12 cellular contexts compared by ENCODE assay signal in genomic region chr3:194204793-194205065, GRCh38.
DNase-seq lines count a peak whose midpoint lies in the region; ATAC-seq and TF ChIP-seq lines count a peak whose summit lies in the region.
"Had no signal": no experiment of that assay in that cellular context is flagged by ENCODE, and none has a peak within 500 bp of the region (broad histone marks: within the 10 kb centered on the region; RNA-seq: fewer than 3 reads in every experiment).

No MANE protein-coding gene starts in this region.

- peak overlapping the region in 1 of 2 donors; percentile 19 for H3K27ac ChIP-seq in left lung
- no peak overlapping the region for H3K27ac ChIP-seq in vagina
- no peak overlapping the region for H3K27ac ChIP-seq in ascending aorta
- H3K27ac ChIP-seq: BLaER1, esophagus muscularis mucosa had no signal

- no peaks in the 10 kb centered on the region for H3K36me3 ChIP-seq in left lung
- no peaks in the 10 kb centered on the region for H3K36me3 ChIP-seq in vagina
- H3K36me3 ChIP-seq in ascending aorta, result no peaks in the 10 kb centered on the region
- H3K36me3 ChIP-seq: BLaER1, esophagus muscularis mucosa had no signal

- no peak for DNase-seq in activated naive CD4-positive, alpha-beta T cell treated with anti-CD3 and anti-CD28 coated beads, Interleukin-2, amount 10 ng/mL, durations not matched to agents 7 days and 5 days
- DNase-seq in activated naive CD4-positive, alpha-beta T cell (lab: John Stamatoyannopoulos, UW), result no peak
- DNase-seq in activated T-helper 2 cell treated with anti-CD3 and anti-CD28 coated beads, Interferon-gamma antibody, Interleukin-2, Interleukin-4, amounts not matched to agents 10 μg/mL and 5 μg/mL and 100 μg/mL, durations not matched to agents 14 hours and 24 hours and 36 hours (ENCODE audit: low spot score), result no peak
- DNase-seq in left lung (no peak), vagina (ENCODE audit: extremely low spot score in 2 of 2) (no peak), ascending aorta (ENCODE audit: low spot score in 2 of 2) (no peak), GM10248 (ENCODE audit: extremely low spot score) (no peak), ACHN (no peak)
- DNase-seq: stimulated activated naive CD4-positive, alpha-beta T cell treated with Interleukin-2 at 50 U/mL for 16 hours had no signal

- TF ChIP-seq POLR2A in vagina (IDR thresholded peaks at IDR 0.05), result no peak

- ATAC-seq in left lung, result peak; percentile 71

- H3K9me3 ChIP-seq in left lung (no peaks in the 10 kb centered on the region), vagina (no peaks in the 10 kb centered on the region), ascending aorta (no peaks in the 10 kb centered on the region)
- H3K9me3 ChIP-seq: esophagus muscularis mucosa had no signal

- no peak overlapping the region for H3K27ac Mint-ChIP-seq in activated naive CD4-positive, alpha-beta T cell treated with anti-CD3 and anti-CD28 coated beads, Interleukin-2, amount 10 ng/mL, durations not matched to agents 7 days and 5 days
- no peak overlapping the region for H3K27ac Mint-ChIP-seq in activated T-helper 2 cell treated with anti-CD3 and anti-CD28 coated beads, Interferon-gamma antibody, Interleukin-2, Interleukin-4, amounts not matched to agents 10 μg/mL and 5 μg/mL and 100 μg/mL, durations not matched to agents 14 hours and 24 hours and 36 hours
- H3K27ac Mint-ChIP-seq: activated naive CD4-positive, alpha-beta T cell treated with anti-CD3 and anti-CD28 coated beads, Interleukin-2, amount 50 U/mL, for 72 hours had no signal

- peaks cover 37% of the 10 kb centered on the region for H3K27me3 Mint-ChIP-seq in activated naive CD4-positive, alpha-beta T cell treated with anti-CD3 and anti-CD28 coated beads, Interleukin-2, amount 10 ng/mL, durations not matched to agents 7 days and 5 days
- peaks cover 36% of the 10 kb centered on the region for H3K27me3 Mint-ChIP-seq in activated T-helper 2 cell treated with anti-CD3 and anti-CD28 coated beads, Interferon-gamma antibody, Interleukin-2, Interleukin-4, amounts not matched to agents 10 μg/mL and 5 μg/mL and 100 μg/mL, durations not matched to agents 14 hours and 24 hours and 36 hours (ENCODE audit: low read depth)

- H3K9me3 Mint-ChIP-seq in activated naive CD4-positive, alpha-beta T cell treated with anti-CD3 and anti-CD28 coated beads, Interleukin-2, amount 10 ng/mL, durations not matched to agents 7 days and 5 days, result no peaks in the 10 kb centered on the region
- H3K9me3 Mint-ChIP-seq in activated T-helper 2 cell treated with anti-CD3 and anti-CD28 coated beads, Interferon-gamma antibody, Interleukin-2, Interleukin-4, amounts not matched to agents 10 μg/mL and 5 μg/mL and 100 μg/mL, durations not matched to agents 14 hours and 24 hours and 36 hours, result no peaks in the 10 kb centered on the region
- H3K9me3 Mint-ChIP-seq: activated naive CD4-positive, alpha-beta T cell treated with anti-CD3 and anti-CD28 coated beads, Interleukin-2, amount 50 U/mL, for 72 hours had no signal

- H3K4me1 Mint-ChIP-seq in activated naive CD4-positive, alpha-beta T cell treated with anti-CD3 and anti-CD28 coated beads, Interleukin-2, amount 10 ng/mL, durations not matched to agents 7 days and 5 days, result peaks cover 39% of the 10 kb centered on the region
- peaks cover 20% of the 10 kb centered on the region for H3K4me1 Mint-ChIP-seq in activated T-helper 2 cell treated with anti-CD3 and anti-CD28 coated beads, Interferon-gamma antibody, Interleukin-2, Interleukin-4, amounts not matched to agents 10 μg/mL and 5 μg/mL and 100 μg/mL, durations not matched to agents 14 hours and 24 hours and 36 hours (ENCODE audit: low read depth)

- TF ChIP-seq CTCF in left lung (IDR thresholded peaks at IDR 0.05), result no peak
- no peak for TF ChIP-seq CTCF in vagina (IDR thresholded peaks at IDR 0.05)
- no peak for TF ChIP-seq CTCF in ascending aorta (IDR thresholded peaks at IDR 0.05)
- TF ChIP-seq CTCF in GM10248 (IDR thresholded peaks at IDR 0.05; ENCODE audit: control extremely low read depth, extremely low read depth, low read depth, missing control alignments), result no peak

- CTCF ChIA-PET in activated naive CD4-positive, alpha-beta T cell treated with anti-CD3 and anti-CD28 coated beads, Interleukin-2, amount 10 ng/mL, durations not matched to agents 7 days and 5 days (lab: Charles Lee), result no interaction called here
- CTCF ChIA-PET in GM10248 (lab: Yijun Ruan, JAX), result no interaction called here

- H3K4me1 ChIP-seq in left lung, result peaks cover 11 to 31% of the 10 kb centered on the region in 2 donors
- H3K4me1 ChIP-seq in vagina, result peaks cover 21% of the 10 kb centered on the region
- H3K4me1 ChIP-seq in ascending aorta, result no peaks in the 10 kb centered on the region

- peaks cover 10 to 33% of the 10 kb centered on the region in 2 donors for H3K27me3 ChIP-seq in left lung
- H3K27me3 ChIP-seq in vagina, result no peaks in the 10 kb centered on the region
- peaks cover 8% of the 10 kb centered on the region for H3K27me3 ChIP-seq in ascending aorta

- H3K36me3 Mint-ChIP-seq in activated naive CD4-positive, alpha-beta T cell treated with anti-CD3 and anti-CD28 coated beads, Interleukin-2, amount 10 ng/mL, durations not matched to agents 7 days and 5 days, result peaks cover 3% of the 10 kb centered on the region
- no peaks in the 10 kb centered on the region for H3K36me3 Mint-ChIP-seq in activated T-helper 2 cell treated with anti-CD3 and anti-CD28 coated beads, Interferon-gamma antibody, Interleukin-2, Interleukin-4, amounts not matched to agents 10 μg/mL and 5 μg/mL and 100 μg/mL, durations not matched to agents 14 hours and 24 hours and 36 hours (ENCODE audit: low read depth)
- H3K36me3 Mint-ChIP-seq: activated naive CD4-positive, alpha-beta T cell treated with anti-CD3 and anti-CD28 coated beads, Interleukin-2, amount 50 U/mL, for 72 hours had no signal

- H3K4me3 ChIP-seq in left lung, result peak overlapping the region in 1 of 2 donors; percentile 21
- peak overlapping the region; percentile 13 to 36 for H3K4me3 ChIP-seq in vagina
- H3K4me3 ChIP-seq in ascending aorta, result no peak overlapping the region
- H3K4me3 ChIP-seq: BLaER1 had no signal

- POLR2A ChIA-PET in GM10248 (lab: Yijun Ruan, JAX), result no interaction called here

- in situ Hi-C loops in ACHN (cut with HindIII; ENCODE audit: low pct_ligation_motif_present, low pct_unique_long_range_greater_than_20kb, low sequenced_read_pairs), result no loop called here

- peak overlapping the region; percentile 29 for H3K4me3 Mint-ChIP-seq in activated naive CD4-positive, alpha-beta T cell treated with anti-CD3 and anti-CD28 coated beads, Interleukin-2, amount 10 ng/mL, durations not matched to agents 7 days and 5 days
- H3K4me3 Mint-ChIP-seq in activated T-helper 2 cell treated with anti-CD3 and anti-CD28 coated beads, Interferon-gamma antibody, Interleukin-2, Interleukin-4, amounts not matched to agents 10 μg/mL and 5 μg/mL and 100 μg/mL, durations not matched to agents 14 hours and 24 hours and 36 hours (ENCODE audit: low read depth), result peak overlapping the region; percentile 47

- intact Hi-C loops in activated T-helper 2 cell treated with anti-CD3 and anti-CD28 coated beads, Interferon-gamma antibody, Interleukin-2, Interleukin-4, amounts not matched to agents 10 μg/mL and 5 μg/mL and 100 μg/mL, durations not matched to agents 14 hours and 24 hours and 36 hours (cut with micrococcal nuclease), result loop anchor here (5.0 to 10.0 kb wide), 2 partner anchors 67 to 100 kb away; partner anchors contain the start of gene HES1
- intact Hi-C loops in left lung (cut with DNase I), result no loop called here
- intact Hi-C loops in vagina (cut with DNase I), result no loop called here
- intact Hi-C loops in ascending aorta (cut with DNase I), result no loop called here

Comparison
In these comparisons a context has a peak if more than half of its experiments do, and no peak if none do; other contexts are left out.
1. H3K4me3 ChIP-seq: peak in vagina (2 of 2); none in ascending aorta (0 of 2).